Comparison of ENCODE assay signal across 2 cellular contexts in the genomic region with DNA sequence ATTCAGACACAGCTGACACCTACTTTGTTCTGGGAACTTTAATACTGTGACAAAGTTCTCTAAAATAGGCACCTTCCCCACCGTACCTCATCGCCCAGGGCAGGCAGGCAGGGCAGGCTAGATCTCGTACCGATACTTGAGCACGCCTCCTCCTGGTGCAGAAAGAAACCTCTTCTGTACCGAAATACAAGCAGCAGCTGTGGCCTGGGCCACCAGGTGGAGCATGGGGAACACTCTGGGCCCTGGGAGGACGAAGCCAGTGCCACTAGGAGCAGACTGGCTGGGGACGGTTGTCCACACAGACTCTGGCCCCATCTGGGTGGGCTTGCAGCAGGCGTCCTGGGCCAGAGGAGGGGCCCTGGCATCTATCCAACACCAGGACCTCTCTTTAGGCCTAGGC.
TF ChIP-seq lines count a peak whose summit lies in the region.

No MANE protein-coding gene starts in this region.

TF ChIP-seq in HEK293, 187 proteins besides CTCF, POLR2A, EP300 and RAD21 (continued from another document):
- peak; percentile 42 for TF ChIP-seq ZNF654 (tag by site-specific recombination; IDR thresholded peaks at IDR 0.05; ENCODE audit: low read depth)
- no peak for TF ChIP-seq ZNF24 (tag by site-specific recombination; IDR thresholded peaks at IDR 0.05)
- TF ChIP-seq ZNF366 (tag by site-specific recombination; conservative IDR thresholded peaks at IDR 0.05), result no peak
TF ChIP-seq in HEK293: peak in this region for 2.

TF ChIP-seq in SK-N-SH, 30 proteins besides CTCF, POLR2A, EP300 and RAD21 (continued from another document):
- TF ChIP-seq, protein P1, sequence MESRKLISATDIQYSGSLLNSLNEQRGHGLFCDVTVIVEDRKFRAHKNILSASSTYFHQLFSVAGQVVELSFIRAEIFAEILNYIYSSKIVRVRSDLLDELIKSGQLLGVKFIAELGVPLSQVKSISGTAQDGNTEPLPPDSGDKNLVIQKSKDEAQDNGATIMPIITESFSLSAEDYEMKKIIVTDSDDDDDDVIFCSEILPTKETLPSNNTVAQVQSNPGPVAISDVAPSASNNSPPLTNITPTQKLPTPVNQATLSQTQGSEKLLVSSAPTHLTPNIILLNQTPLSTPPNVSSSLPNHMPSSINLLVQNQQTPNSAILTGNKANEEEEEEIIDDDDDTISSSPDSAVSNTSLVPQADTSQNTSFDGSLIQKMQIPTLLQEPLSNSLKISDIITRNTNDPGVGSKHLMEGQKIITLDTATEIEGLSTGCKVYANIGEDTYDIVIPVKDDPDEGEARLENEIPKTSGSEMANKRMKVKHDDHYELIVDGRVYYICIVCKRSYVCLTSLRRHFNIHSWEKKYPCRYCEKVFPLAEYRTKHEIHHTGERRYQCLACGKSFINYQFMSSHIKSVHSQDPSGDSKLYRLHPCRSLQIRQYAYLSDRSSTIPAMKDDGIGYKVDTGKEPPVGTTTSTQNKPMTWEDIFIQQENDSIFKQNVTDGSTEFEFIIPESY (IDR thresholded peaks at IDR 0.05; ENCODE audit: borderline replicate concordance, low read depth), result no peak
- TF ChIP-seq, protein P2, sequence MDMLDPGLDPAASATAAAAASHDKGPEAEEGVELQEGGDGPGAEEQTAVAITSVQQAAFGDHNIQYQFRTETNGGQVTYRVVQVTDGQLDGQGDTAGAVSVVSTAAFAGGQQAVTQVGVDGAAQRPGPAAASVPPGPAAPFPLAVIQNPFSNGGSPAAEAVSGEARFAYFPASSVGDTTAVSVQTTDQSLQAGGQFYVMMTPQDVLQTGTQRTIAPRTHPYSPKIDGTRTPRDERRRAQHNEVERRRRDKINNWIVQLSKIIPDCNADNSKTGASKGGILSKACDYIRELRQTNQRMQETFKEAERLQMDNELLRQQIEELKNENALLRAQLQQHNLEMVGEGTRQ (IDR thresholded peaks at IDR 0.05; ENCODE audit: borderline replicate concordance, low read depth, low read length), result no peak
- TF ChIP-seq POLR2AphosphoS5 (IDR thresholded peaks at IDR 0.05; ENCODE audit: low read depth, low read length) (no peak), SIN3A (IDR thresholded peaks at IDR 0.05; ENCODE audit: borderline replicate concordance, low read depth, low read length) (no peak), JUND (IDR thresholded peaks at IDR 0.05) (no peak), MEF2A (IDR thresholded peaks at IDR 0.05; ENCODE audit: borderline replicate concordance, low read depth) (no peak), YY1 (IDR thresholded peaks at IDR 0.05; ENCODE audit: low read depth) (no peak), TAF1 (IDR thresholded peaks at IDR 0.05; ENCODE audit: borderline replicate concordance, low read depth, low read length) (no peak), SMC3 (IDR thresholded peaks at IDR 0.05; ENCODE audit: low read depth, low read length) (no peak), FOXM1 (IDR thresholded peaks at IDR 0.05; ENCODE audit: low read depth) (no peak), FOSL2 (IDR thresholded peaks at IDR 0.05; ENCODE audit: borderline replicate concordance, low read depth) (no peak), GABPA (IDR thresholded peaks at IDR 0.05; ENCODE audit: low read depth) (no peak), TEAD4 (IDR thresholded peaks at IDR 0.05; ENCODE audit: borderline replicate concordance, insufficient read depth) (no peak)
- TF ChIP-seq, protein P3, sequence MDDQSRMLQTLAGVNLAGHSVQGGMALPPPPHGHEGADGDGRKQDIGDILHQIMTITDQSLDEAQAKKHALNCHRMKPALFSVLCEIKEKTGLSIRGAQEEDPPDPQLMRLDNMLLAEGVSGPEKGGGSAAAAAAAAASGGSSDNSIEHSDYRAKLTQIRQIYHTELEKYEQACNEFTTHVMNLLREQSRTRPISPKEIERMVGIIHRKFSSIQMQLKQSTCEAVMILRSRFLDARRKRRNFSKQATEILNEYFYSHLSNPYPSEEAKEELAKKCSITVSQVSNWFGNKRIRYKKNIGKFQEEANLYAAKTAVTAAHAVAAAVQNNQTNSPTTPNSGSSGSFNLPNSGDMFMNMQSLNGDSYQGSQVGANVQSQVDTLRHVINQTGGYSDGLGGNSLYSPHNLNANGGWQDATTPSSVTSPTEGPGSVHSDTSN (IDR thresholded peaks at IDR 0.05), result no peak
- TF ChIP-seq, protein P4, sequence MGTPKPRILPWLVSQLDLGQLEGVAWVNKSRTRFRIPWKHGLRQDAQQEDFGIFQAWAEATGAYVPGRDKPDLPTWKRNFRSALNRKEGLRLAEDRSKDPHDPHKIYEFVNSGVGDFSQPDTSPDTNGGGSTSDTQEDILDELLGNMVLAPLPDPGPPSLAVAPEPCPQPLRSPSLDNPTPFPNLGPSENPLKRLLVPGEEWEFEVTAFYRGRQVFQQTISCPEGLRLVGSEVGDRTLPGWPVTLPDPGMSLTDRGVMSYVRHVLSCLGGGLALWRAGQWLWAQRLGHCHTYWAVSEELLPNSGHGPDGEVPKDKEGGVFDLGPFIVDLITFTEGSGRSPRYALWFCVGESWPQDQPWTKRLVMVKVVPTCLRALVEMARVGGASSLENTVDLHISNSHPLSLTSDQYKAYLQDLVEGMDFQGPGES (IDR thresholded peaks at IDR 0.05; ENCODE audit: low read depth, low read length), result no peak
- TF ChIP-seq, protein P5, sequence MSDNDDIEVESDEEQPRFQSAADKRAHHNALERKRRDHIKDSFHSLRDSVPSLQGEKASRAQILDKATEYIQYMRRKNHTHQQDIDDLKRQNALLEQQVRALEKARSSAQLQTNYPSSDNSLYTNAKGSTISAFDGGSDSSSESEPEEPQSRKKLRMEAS (IDR thresholded peaks at IDR 0.05; ENCODE audit: low read depth), result no peak
TF ChIP-seq in SK-N-SH: peak in this region for 0.
